Comparison of ENCODE assay signal across 4 cellular contexts in genomic region chr17:18338158-18338557, GRCh38. TPM values are rescaled to one million over a fixed set of nuclear protein-coding genes. Genes with fewer than 3 reads are reported as not detected.
"Had no signal": no experiment of that assay in that cellular context is flagged by ENCODE, and none has a peak within 500 bp of the region (broad histone marks: within the 10 kb centered on the region; RNA-seq: fewer than 3 reads in every experiment).

No MANE protein-coding gene starts in this region.

RNA-seq across cellular contexts. Expression of gene EVPLL, which starts 39.4 kb away (rescaled TPM):
- total RNA-seq: GM23248, H1, H7, HFFc6 had no signal
- polyA plus RNA-seq: GM23248 had no signal
